1 cellular context compared by ENCODE assay signal in genomic region chr7:108016841-108017775, GRCh38.
TF ChIP-seq lines count a peak whose summit lies in the region.

No MANE protein-coding gene starts in this region.

TF ChIP-seq in HEK293, 187 proteins besides CTCF, POLR2A, EP300 and RAD21 (continued from another document and continues in another):
- TF ChIP-seq PRDM6 (tag by site-specific recombination; IDR thresholded peaks at IDR 0.05) (peak; percentile 94), ZFP69B (tag by site-specific recombination; IDR thresholded peaks at IDR 0.05) (no peak), ZNF391 (tag by site-specific recombination; IDR thresholded peaks at IDR 0.05; ENCODE audit: borderline replicate concordance, low read depth) (no peak), ZBTB17 (tag by site-specific recombination; IDR thresholded peaks at IDR 0.05) (peak; percentile 57; the same call in 1 of the 2 replicates), ZNF146 (tag by site-specific recombination; IDR thresholded peaks at IDR 0.05) (no peak), ZNF843 (tag by site-specific recombination; IDR thresholded peaks at IDR 0.05) (peak; percentile 80; the same call in 1 of the 2 replicates), ZNF354C (tag by site-specific recombination; IDR thresholded peaks at IDR 0.05; ENCODE audit: borderline replicate concordance, low read depth) (no peak), ZNF792 (tag by site-specific recombination; IDR thresholded peaks at IDR 0.05) (no peak), ZNF513 (tag by site-specific recombination; IDR thresholded peaks at IDR 0.05) (no peak), ZNF335 (tag by site-specific recombination; conservative IDR thresholded peaks at IDR 0.05) (no peak), KLF7 (tag by site-specific recombination; IDR thresholded peaks at IDR 0.05; ENCODE audit: borderline replicate concordance) (no peak), EGR2 (tag by site-specific recombination; IDR thresholded peaks at IDR 0.05; ENCODE audit: low read depth) (no peak), ZNF701 (tag by site-specific recombination; IDR thresholded peaks at IDR 0.05) (no peak), ZNF561 (tag by site-specific recombination; IDR thresholded peaks at IDR 0.05; ENCODE audit: borderline replicate concordance) (no peak), BCL11A (tag by site-specific recombination; IDR thresholded peaks at IDR 0.05; ENCODE audit: low read depth) (no peak), ZSCAN30 (tag by site-specific recombination; IDR thresholded peaks at IDR 0.05) (peak; percentile 55; the same call in 1 of the 2 replicates), ZFP37 (tag by site-specific recombination; IDR thresholded peaks at IDR 0.05) (no peak), ZNF677 (tag by site-specific recombination; IDR thresholded peaks at IDR 0.05) (no peak), ZNF426 (tag by site-specific recombination; IDR thresholded peaks at IDR 0.05) (no peak), ZNF214 (tag by site-specific recombination; IDR thresholded peaks at IDR 0.05; ENCODE audit: borderline replicate concordance) (no peak), ZNF18 (tag by site-specific recombination; IDR thresholded peaks at IDR 0.05) (0 out of 2 replicates have a peak, but pooled peaks have one; percentile 11), ZNF416 (tag by site-specific recombination; IDR thresholded peaks at IDR 0.05) (no peak), IKZF3 (tag by site-specific recombination; IDR thresholded peaks at IDR 0.05) (peak; percentile 54), ZNF404 (tag by site-specific recombination; IDR thresholded peaks at IDR 0.05) (no peak), FEZF1 (tag by site-specific recombination; IDR thresholded peaks at IDR 0.05) (peak; percentile 95), ZNF169 (tag by site-specific recombination; IDR thresholded peaks at IDR 0.05) (no peak), ZNF366 (tag by site-specific recombination; conservative IDR thresholded peaks at IDR 0.05) (no peak), ZNF157 (tag by site-specific recombination; IDR thresholded peaks at IDR 0.05) (no peak), RBAK (tag by site-specific recombination; IDR thresholded peaks at IDR 0.05) (no peak), ZNF48 (tag by site-specific recombination; IDR thresholded peaks at IDR 0.05) (no peak), ZNF175 (tag by site-specific recombination; IDR thresholded peaks at IDR 0.05) (no peak), TRIM28 (IDR thresholded peaks at IDR 0.05; ENCODE audit: borderline replicate concordance, low read length) (no peak), ZNF423 (tag by site-specific recombination; IDR thresholded peaks at IDR 0.05) (0 out of 2 replicates have a peak, but pooled peaks have one; percentile 57), ZBTB8A (tag by site-specific recombination; IDR thresholded peaks at IDR 0.05) (peak; percentile 88), PRDM10 (tag by site-specific recombination; IDR thresholded peaks at IDR 0.05) (no peak), ZNF302 (tag by site-specific recombination; IDR thresholded peaks at IDR 0.05; ENCODE audit: low read depth) (no peak), ZNF202 (tag by site-specific recombination; IDR thresholded peaks at IDR 0.05; ENCODE audit: borderline replicate concordance) (no peak), KLF16 (tag by site-specific recombination; IDR thresholded peaks at IDR 0.05) (no peak), KLF17 (tag by site-specific recombination; IDR thresholded peaks at IDR 0.05) (no peak), ZNF544 (tag by site-specific recombination; IDR thresholded peaks at IDR 0.05) (no peak), HOXA7 (CRISPR knock-in tag; IDR thresholded peaks at IDR 0.05; ENCODE audit: borderline replicate concordance) (no peak), ZNF670 (tag by site-specific recombination; IDR thresholded peaks at IDR 0.05; ENCODE audit: low read depth) (no peak), ZNF292 (tag by site-specific recombination; IDR thresholded peaks at IDR 0.05; ENCODE audit: borderline replicate concordance, low read depth) (no peak), ZNF747 (tag by site-specific recombination; IDR thresholded peaks at IDR 0.05) (no peak)
- TF ChIP-seq, protein P1, sequence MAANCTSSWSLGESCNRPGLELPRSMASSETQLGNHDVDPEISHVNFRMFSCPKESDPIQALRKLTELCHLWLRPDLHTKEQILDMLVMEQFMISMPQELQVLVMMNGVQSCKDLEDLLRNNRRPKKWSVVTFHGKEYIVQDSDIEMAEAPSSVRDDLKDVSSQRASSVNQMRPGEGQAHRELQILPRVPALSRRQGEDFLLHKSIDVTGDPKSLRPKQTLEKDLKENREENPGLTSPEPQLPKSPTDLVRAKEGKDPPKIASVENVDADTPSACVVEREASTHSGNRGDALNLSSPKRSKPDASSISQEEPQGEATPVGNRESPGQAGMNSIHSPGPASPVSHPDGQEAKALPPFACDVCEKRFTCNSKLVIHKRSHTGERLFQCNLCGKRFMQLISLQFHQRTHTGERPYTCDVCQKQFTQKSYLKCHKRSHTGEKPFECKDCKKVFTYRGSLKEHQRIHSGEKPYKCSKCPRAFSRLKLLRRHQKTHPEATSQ (tag by site-specific recombination; IDR thresholded peaks at IDR 0.05) = no peak
- TF ChIP-seq, protein P2, sequence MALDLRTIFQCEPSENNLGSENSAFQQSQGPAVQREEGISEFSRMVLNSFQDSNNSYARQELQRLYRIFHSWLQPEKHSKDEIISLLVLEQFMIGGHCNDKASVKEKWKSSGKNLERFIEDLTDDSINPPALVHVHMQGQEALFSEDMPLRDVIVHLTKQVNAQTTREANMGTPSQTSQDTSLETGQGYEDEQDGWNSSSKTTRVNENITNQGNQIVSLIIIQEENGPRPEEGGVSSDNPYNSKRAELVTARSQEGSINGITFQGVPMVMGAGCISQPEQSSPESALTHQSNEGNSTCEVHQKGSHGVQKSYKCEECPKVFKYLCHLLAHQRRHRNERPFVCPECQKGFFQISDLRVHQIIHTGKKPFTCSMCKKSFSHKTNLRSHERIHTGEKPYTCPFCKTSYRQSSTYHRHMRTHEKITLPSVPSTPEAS (tag by site-specific recombination; IDR thresholded peaks at IDR 0.05) = no peak
- TF ChIP-seq, protein P3, sequence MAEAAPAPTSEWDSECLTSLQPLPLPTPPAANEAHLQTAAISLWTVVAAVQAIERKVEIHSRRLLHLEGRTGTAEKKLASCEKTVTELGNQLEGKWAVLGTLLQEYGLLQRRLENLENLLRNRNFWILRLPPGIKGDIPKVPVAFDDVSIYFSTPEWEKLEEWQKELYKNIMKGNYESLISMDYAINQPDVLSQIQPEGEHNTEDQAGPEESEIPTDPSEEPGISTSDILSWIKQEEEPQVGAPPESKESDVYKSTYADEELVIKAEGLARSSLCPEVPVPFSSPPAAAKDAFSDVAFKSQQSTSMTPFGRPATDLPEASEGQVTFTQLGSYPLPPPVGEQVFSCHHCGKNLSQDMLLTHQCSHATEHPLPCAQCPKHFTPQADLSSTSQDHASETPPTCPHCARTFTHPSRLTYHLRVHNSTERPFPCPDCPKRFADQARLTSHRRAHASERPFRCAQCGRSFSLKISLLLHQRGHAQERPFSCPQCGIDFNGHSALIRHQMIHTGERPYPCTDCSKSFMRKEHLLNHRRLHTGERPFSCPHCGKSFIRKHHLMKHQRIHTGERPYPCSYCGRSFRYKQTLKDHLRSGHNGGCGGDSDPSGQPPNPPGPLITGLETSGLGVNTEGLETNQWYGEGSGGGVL (tag by site-specific recombination; IDR thresholded peaks at IDR 0.05) = no peak
- TF ChIP-seq, protein P4, sequence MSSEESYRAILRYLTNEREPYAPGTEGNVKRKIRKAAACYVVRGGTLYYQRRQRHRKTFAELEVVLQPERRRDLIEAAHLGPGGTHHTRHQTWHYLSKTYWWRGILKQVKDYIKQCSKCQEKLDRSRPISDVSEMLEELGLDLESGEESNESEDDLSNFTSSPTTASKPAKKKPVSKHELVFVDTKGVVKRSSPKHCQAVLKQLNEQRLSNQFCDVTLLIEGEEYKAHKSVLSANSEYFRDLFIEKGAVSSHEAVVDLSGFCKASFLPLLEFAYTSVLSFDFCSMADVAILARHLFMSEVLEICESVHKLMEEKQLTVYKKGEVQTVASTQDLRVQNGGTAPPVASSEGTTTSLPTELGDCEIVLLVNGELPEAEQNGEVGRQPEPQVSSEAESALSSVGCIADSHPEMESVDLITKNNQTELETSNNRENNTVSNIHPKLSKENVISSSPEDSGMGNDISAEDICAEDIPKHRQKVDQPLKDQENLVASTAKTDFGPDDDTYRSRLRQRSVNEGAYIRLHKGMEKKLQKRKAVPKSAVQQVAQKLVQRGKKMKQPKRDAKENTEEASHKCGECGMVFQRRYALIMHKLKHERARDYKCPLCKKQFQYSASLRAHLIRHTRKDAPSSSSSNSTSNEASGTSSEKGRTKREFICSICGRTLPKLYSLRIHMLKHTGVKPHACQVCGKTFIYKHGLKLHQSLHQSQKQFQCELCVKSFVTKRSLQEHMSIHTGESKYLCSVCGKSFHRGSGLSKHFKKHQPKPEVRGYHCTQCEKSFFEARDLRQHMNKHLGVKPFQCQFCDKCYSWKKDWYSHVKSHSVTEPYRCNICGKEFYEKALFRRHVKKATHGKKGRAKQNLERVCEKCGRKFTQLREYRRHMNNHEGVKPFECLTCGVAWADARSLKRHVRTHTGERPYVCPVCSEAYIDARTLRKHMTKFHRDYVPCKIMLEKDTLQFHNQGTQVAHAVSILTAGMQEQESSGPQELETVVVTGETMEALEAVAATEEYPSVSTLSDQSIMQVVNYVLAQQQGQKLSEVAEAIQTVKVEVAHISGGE (tag by site-specific recombination; conservative IDR thresholded peaks at IDR 0.05; ENCODE audit: low read depth) = no peak
